1 cellular context compared by ENCODE assay signal in the genomic region with DNA sequence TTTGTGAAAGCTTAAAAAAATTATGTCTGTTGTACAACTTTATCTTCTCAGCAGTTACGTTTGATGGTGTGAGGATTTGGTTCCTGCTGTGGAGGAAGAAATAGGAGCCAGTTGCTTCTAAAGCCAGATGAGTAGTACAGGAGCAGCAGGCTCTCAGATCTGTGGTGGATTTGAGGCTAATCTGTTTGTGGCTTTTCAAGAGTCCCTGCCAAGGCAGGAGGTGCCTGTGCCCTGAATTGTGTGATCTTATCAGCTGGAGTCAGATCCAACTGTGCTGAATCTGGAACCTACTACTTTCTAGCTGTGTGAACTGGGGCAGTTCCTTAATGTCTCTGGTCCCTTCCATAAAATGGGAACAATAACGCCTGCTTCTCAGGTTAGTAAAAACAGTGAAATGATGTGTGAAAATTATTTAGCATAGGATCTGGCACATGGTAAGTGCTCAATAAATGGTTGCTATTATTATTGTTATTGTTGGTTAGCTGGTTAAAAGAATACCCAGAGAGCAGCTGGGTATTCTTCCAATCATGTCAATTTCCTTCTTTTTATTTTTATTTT.
TF ChIP-seq lines count a peak whose summit lies in the region.

No MANE protein-coding gene starts in this region.

TF ChIP-seq in K562, 482 proteins besides CTCF, POLR2A, EP300 and RAD21:
- no peak for TF ChIP-seq CTCFL (IDR thresholded peaks at IDR 0.05; ENCODE audit: borderline replicate concordance, insufficient read depth, low read depth, low read length, poor library complexity, severe bottlenecking)
- peak in 1 of 2 experiments; percentile 39; a peak in 1 of 4 replicates for TF ChIP-seq KDM1A (IDR thresholded peaks at IDR 0.05)
- TF ChIP-seq GABPB1 (CRISPR knock-in tag; IDR thresholded peaks at IDR 0.05): no peak
- TF ChIP-seq ZFP36 (IDR thresholded peaks at IDR 0.05; ENCODE audit: low read depth, low read length, partially characterized antibody): peak; percentile 69
- 0 out of 2 replicates have a peak, but pooled peaks have one; percentile 63 for TF ChIP-seq ADNP (tag; IDR thresholded peaks at IDR 0.05)
- TF ChIP-seq MAZ (CRISPR knock-in tag; conservative IDR thresholded peaks at IDR 0.05 in 1 of 2, IDR thresholded peaks at IDR 0.05 in 1 of 2): 0 out of 4 replicates have a peak, but pooled peaks of 1 of the 2 experiments have one; percentile 15
- peak; percentile 40; the same call in 1 of the 2 replicates for TF ChIP-seq BCOR (IDR thresholded peaks at IDR 0.05)
- TF ChIP-seq DPF2 (IDR thresholded peaks at IDR 0.05): peak; percentile 22; the same call in 1 of the 2 replicates
- TF ChIP-seq HDAC2 (IDR thresholded peaks at IDR 0.05): peak; percentile 19; the same call in 1 of the 2 replicates
